In the genomic region with DNA sequence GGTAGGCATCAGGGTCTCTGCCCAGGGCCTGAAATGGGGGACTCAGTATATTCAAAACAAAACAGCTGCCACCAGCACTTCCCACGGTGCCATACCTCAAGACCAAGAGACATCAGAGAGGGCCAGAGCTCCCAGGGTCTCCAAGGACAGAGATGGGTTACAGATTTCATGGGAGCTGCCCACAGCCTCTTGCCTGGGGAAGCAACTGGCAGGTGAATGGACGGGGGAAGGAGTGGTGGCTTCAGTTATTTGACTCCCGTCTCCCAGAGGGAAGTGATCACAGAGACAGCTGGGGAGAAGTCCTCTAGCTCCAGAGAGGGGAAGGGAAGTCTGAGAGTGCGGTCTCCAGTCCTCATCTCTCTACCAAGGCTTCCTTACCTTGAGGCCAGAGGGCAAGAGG, we compare ENCODE assay signal across 20 cellular contexts.
"Had no signal": no experiment of that assay in that cellular context is flagged by ENCODE, and none has a peak within 500 bp of the region (broad histone marks: within the 10 kb centered on the region; RNA-seq: fewer than 3 reads in every experiment).

No MANE protein-coding gene starts in this region.

- H3K27ac Mint-ChIP-seq: activated naive CD8-positive, alpha-beta T cell; activated T-cell treated with anti-CD3 and anti-CD28 coated beads, Interleukin-2, amount 50 U/mL, for 72 hours; brain; nephron progenitor cell had no signal

- FAIRE-seq: endothelial cell of umbilical vein had no signal

- H3K27me3 ChIP-seq: gastroesophageal sphincter, ovary, sigmoid colon, suprapubic skin, tibial nerve had no signal

- H3K36me3 Mint-ChIP-seq: activated naive CD8-positive, alpha-beta T cell had no signal

- H3K4me3 ChIP-seq: gastroesophageal sphincter, ovary, prostate gland, sigmoid colon, smooth muscle cell, suprapubic skin, tibial nerve had no signal

- ATAC-seq: activated T-cell treated with anti-CD3 and anti-CD28 coated beads, Interleukin-2, amount 50 U/mL, for 72 hours; gastroesophageal sphincter had no signal

- H3K9me3 ChIP-seq: gastroesophageal sphincter, ovary, prostate gland, sigmoid colon, suprapubic skin, tibial nerve had no signal

- DNase-seq: activated CD4-positive, alpha-beta T cell treated with anti-CD3 and anti-CD28 coated beads for 4 hours; activated CD4-positive, alpha-beta T cell treated with anti-CD3 and anti-CD28 coated beads, Interleukin-2, amount 50 U/mL, for 4 hours; activated naive CD4-positive, alpha-beta T cell; activated T-cell treated with anti-CD3 and anti-CD28 coated beads for 4 hours; activated T-cell treated with anti-CD3 and anti-CD28 coated beads, Interleukin-2, amount 50 U/mL, for 72 hours; hippocampal formation; nephron progenitor cell; ovary; retina; sigmoid colon; stimulated activated CD4-positive, alpha-beta T cell treated with anti-CD3 and anti-CD28 coated beads, Interleukin-1b, Interleukin-23, amount 100 ng/mL, for 48 hours; stimulated activated naive CD4-positive, alpha-beta T cell had no signal

- H3K27me3 Mint-ChIP-seq: activated naive CD8-positive, alpha-beta T cell; brain had no signal

- H3K27ac ChIP-seq: gastroesophageal sphincter, ovary, prostate gland, sigmoid colon, suprapubic skin, tibial nerve had no signal

- H3K4me1 ChIP-seq: prostate gland had no signal

- H3K36me3 ChIP-seq: ovary had no signal

- H3K4me3 Mint-ChIP-seq: activated naive CD8-positive, alpha-beta T cell; activated T-cell treated with anti-CD3 and anti-CD28 coated beads, Interleukin-2, amount 50 U/mL, for 72 hours; brain; nephron progenitor cell had no signal

- H3K4me2 ChIP-seq: smooth muscle cell had no signal

- H3K9me3 Mint-ChIP-seq: activated T-cell treated with anti-CD3 and anti-CD28 coated beads, Interleukin-2, amount 50 U/mL, for 72 hours; brain; nephron progenitor cell had no signal
